In the genomic region with DNA sequence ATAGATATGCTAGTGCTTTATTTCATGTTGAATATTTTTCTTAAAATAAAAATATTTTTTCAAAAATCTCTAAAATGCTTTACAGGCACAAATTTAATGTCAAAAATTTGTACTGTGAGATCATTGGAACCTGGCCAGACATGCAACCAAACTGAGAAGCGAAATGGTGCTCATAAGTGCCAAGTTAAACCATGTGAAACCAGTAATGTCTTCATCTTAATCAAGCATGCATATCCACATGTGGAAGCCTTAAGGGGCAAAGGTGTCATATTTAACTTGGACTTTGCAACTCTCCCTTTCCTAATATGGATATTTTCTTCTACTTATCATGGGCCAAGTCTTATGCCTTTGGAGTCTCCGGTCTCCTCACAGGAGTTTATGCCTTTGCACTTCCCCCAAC, we compare ENCODE assay signal across 2 cellular contexts.
TF ChIP-seq lines count a peak whose summit lies in the region.

No MANE protein-coding gene starts in this region.

TF ChIP-seq in IMR-90, 13 proteins besides CTCF, POLR2A, EP300 and RAD21 (continued from another document):
- no peak for TF ChIP-seq MAZ (IDR thresholded peaks at IDR 0.05; ENCODE audit: borderline replicate concordance, low read depth, low read length)
- TF ChIP-seq, protein P1, sequence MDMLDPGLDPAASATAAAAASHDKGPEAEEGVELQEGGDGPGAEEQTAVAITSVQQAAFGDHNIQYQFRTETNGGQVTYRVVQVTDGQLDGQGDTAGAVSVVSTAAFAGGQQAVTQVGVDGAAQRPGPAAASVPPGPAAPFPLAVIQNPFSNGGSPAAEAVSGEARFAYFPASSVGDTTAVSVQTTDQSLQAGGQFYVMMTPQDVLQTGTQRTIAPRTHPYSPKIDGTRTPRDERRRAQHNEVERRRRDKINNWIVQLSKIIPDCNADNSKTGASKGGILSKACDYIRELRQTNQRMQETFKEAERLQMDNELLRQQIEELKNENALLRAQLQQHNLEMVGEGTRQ (IDR thresholded peaks at IDR 0.05; ENCODE audit: low read depth, low read length), result no peak

TF ChIP-seq in WTC11, 78 proteins besides CTCF, POLR2A, EP300 and RAD21 (continued from another document):
- TF ChIP-seq, protein P2, sequence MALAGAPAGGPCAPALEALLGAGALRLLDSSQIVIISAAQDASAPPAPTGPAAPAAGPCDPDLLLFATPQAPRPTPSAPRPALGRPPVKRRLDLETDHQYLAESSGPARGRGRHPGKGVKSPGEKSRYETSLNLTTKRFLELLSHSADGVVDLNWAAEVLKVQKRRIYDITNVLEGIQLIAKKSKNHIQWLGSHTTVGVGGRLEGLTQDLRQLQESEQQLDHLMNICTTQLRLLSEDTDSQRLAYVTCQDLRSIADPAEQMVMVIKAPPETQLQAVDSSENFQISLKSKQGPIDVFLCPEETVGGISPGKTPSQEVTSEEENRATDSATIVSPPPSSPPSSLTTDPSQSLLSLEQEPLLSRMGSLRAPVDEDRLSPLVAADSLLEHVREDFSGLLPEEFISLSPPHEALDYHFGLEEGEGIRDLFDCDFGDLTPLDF (CRISPR knock-in tag; IDR thresholded peaks at IDR 0.05), result no peak
- TF ChIP-seq OVOL2 (CRISPR knock-in tag; IDR thresholded peaks at IDR 0.05; ENCODE audit: borderline replicate concordance), result no peak
- no peak for TF ChIP-seq IRF2 (CRISPR knock-in tag; IDR thresholded peaks at IDR 0.05; ENCODE audit: borderline replicate concordance, low read depth)
- TF ChIP-seq, protein P3, sequence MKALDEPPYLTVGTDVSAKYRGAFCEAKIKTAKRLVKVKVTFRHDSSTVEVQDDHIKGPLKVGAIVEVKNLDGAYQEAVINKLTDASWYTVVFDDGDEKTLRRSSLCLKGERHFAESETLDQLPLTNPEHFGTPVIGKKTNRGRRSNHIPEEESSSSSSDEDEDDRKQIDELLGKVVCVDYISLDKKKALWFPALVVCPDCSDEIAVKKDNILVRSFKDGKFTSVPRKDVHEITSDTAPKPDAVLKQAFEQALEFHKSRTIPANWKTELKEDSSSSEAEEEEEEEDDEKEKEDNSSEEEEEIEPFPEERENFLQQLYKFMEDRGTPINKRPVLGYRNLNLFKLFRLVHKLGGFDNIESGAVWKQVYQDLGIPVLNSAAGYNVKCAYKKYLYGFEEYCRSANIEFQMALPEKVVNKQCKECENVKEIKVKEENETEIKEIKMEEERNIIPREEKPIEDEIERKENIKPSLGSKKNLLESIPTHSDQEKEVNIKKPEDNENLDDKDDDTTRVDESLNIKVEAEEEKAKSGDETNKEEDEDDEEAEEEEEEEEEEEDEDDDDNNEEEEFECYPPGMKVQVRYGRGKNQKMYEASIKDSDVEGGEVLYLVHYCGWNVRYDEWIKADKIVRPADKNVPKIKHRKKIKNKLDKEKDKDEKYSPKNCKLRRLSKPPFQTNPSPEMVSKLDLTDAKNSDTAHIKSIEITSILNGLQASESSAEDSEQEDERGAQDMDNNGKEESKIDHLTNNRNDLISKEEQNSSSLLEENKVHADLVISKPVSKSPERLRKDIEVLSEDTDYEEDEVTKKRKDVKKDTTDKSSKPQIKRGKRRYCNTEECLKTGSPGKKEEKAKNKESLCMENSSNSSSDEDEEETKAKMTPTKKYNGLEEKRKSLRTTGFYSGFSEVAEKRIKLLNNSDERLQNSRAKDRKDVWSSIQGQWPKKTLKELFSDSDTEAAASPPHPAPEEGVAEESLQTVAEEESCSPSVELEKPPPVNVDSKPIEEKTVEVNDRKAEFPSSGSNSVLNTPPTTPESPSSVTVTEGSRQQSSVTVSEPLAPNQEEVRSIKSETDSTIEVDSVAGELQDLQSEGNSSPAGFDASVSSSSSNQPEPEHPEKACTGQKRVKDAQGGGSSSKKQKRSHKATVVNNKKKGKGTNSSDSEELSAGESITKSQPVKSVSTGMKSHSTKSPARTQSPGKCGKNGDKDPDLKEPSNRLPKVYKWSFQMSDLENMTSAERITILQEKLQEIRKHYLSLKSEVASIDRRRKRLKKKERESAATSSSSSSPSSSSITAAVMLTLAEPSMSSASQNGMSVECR (CRISPR knock-in tag; IDR thresholded peaks at IDR 0.05; ENCODE audit: borderline replicate concordance), result no peak
- no peak for TF ChIP-seq CREB1 (CRISPR knock-in tag; IDR thresholded peaks at IDR 0.05)
- TF ChIP-seq, protein P4, sequence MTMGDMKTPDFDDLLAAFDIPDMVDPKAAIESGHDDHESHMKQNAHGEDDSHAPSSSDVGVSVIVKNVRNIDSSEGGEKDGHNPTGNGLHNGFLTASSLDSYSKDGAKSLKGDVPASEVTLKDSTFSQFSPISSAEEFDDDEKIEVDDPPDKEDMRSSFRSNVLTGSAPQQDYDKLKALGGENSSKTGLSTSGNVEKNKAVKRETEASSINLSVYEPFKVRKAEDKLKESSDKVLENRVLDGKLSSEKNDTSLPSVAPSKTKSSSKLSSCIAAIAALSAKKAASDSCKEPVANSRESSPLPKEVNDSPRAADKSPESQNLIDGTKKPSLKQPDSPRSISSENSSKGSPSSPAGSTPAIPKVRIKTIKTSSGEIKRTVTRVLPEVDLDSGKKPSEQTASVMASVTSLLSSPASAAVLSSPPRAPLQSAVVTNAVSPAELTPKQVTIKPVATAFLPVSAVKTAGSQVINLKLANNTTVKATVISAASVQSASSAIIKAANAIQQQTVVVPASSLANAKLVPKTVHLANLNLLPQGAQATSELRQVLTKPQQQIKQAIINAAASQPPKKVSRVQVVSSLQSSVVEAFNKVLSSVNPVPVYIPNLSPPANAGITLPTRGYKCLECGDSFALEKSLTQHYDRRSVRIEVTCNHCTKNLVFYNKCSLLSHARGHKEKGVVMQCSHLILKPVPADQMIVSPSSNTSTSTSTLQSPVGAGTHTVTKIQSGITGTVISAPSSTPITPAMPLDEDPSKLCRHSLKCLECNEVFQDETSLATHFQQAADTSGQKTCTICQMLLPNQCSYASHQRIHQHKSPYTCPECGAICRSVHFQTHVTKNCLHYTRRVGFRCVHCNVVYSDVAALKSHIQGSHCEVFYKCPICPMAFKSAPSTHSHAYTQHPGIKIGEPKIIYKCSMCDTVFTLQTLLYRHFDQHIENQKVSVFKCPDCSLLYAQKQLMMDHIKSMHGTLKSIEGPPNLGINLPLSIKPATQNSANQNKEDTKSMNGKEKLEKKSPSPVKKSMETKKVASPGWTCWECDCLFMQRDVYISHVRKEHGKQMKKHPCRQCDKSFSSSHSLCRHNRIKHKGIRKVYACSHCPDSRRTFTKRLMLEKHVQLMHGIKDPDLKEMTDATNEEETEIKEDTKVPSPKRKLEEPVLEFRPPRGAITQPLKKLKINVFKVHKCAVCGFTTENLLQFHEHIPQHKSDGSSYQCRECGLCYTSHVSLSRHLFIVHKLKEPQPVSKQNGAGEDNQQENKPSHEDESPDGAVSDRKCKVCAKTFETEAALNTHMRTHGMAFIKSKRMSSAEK (CRISPR knock-in tag; IDR thresholded peaks at IDR 0.05; ENCODE audit: borderline replicate concordance), result no peak
- no peak for TF ChIP-seq ZNF138 (CRISPR knock-in tag; conservative IDR thresholded peaks at IDR 0.05)
- no peak for TF ChIP-seq RELA (CRISPR knock-in tag; IDR thresholded peaks at IDR 0.05; ENCODE audit: borderline replicate concordance)
- no peak for TF ChIP-seq MXD4 (CRISPR knock-in tag; IDR thresholded peaks at IDR 0.05; ENCODE audit: borderline replicate concordance)
- TF ChIP-seq, protein P5, sequence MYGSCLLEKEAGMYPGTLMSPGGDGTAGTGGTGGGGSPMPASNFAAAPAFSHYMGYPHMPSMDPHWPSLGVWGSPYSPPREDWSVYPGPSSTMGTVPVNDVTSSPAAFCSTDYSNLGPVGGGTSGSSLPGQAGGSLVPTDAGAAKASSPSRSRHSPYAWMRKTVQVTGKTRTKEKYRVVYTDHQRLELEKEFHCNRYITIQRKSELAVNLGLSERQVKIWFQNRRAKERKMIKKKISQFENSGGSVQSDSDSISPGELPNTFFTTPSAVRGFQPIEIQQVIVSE (CRISPR knock-in tag; IDR thresholded peaks at IDR 0.05; ENCODE audit: borderline replicate concordance), result no peak
- no peak for TF ChIP-seq CREM (CRISPR knock-in tag; IDR thresholded peaks at IDR 0.05)
